Comparison of ENCODE assay signal across 8 cellular contexts in genomic region chr18:21740474-21740723, GRCh38. TPM values are rescaled to one million over a fixed set of nuclear protein-coding genes. Genes with fewer than 3 reads are reported as not detected.
A peak's percentile ranks its signal among the peaks of the same experiment; 100 is the strongest.
DNase-seq lines count a peak whose midpoint lies in the region; ATAC-seq lines count a peak whose summit lies in the region.

No MANE protein-coding gene starts in this region.

- peak overlapping the region; percentile 88 for H3K27ac ChIP-seq in SK-N-MC

- peak overlapping the region; percentile 98 for H3K4me3 ChIP-seq in SK-N-MC

- intact Hi-C loops in left colon (cut with DNase I, micrococcal nuclease), result loop anchor here in 1 of 2 donors (10.0 kb wide), 1 partner anchor 126 kb away; the partner anchor contains the start of gene SNRPD1

- no peaks in the 10 kb centered on the region for H3K9me3 ChIP-seq in SK-N-MC (ENCODE audit: low read depth, low read length)

- peak overlapping the region; percentile 68 for H3K9ac ChIP-seq in SK-N-MC (ENCODE audit: insufficient read length)

- H3K36me3 ChIP-seq in SK-N-MC (ENCODE audit: insufficient read depth, low read length), result no peaks in the 10 kb centered on the region

- DNase-seq in Ammon's horn (ENCODE audit: low spot score) (peak; percentile 99), SK-N-MC (ENCODE audit: low read depth, low spot score) (peak; percentile 78), left colon (peak in 1 of 2 donors; percentile 98), NCI-H1092 (lab: John Stamatoyannopoulos, UW) (no peak)
- peak; percentile 98 for DNase-seq in central memory CD4-positive, alpha-beta T cell
- DNase-seq in stimulated activated CD4-positive, alpha-beta T cell treated with anti-CD3 and anti-CD28 coated beads, TNF-alpha, amount 100 ng/mL, for 48 hours (ENCODE audit: low read depth in 3 of 3), result peak in 2 of 3 donors; percentile 95 to 98

- ATAC-seq in GM19025 (IDR thresholded peaks at IDR 0.05; ENCODE audit: low read depth, unreplicated experiment), result peak; percentile 95
- peak; percentile 97 for ATAC-seq in HG03159 (IDR thresholded peaks at IDR 0.05; ENCODE audit: unreplicated experiment)
- peak; percentile 96 for ATAC-seq in left colon

RNA-seq across cellular contexts. Expression of gene MIB1, which starts 0.2 kb away (rescaled TPM):
- 10 to 100 TPM; 27.3 to 31.9 TPM for total RNA-seq in left colon

RNA-seq across cellular contexts. Expression of gene ABHD3, which starts 35.8 kb away (rescaled TPM):
- total RNA-seq in left colon, result 100 to 1,000 TPM; 131 TPM
